ENCODE assay signal across 1 cellular context in the genomic region with DNA sequence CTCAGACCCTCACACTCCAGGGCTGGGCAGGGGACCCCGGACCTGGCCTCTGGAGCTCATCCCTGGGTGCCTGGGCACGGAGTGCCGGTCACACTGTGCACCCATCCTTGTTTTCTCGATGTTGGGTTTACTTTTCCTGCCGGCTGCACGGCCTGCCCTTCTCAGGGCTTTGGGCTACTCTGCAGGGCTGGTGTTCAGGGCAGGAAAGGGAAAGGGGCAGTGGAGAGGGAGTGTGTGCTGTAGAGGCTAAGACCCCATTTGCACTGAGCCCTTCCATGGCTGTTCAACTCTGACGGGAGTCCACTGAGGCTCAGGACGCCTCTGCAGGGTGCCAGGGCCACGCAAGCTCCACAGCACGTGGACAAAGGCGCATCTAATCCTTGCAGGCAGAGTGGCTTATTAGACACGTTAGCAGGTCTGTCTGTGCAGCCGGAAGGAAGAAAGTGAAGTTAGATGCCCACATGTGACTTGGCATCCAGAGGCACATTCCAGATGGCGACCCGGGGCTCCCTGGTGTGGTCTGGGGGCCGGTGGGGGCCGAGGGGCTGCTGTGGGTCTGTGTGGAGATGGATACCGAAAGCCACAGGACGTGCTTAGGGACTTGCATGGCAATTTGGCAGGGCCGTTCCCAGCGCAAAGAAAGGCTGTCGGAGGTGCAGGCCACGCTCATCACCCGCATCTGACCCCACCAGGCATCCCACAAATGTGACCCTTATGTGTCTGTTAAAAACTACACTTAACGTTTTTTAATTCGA.
TF ChIP-seq lines count a peak whose summit lies in the region.

No MANE protein-coding gene starts in this region.

TF ChIP-seq in GM23338, 12 proteins besides CTCF, POLR2A, EP300 and RAD21 (continued from another document):
- TF ChIP-seq, protein P1, sequence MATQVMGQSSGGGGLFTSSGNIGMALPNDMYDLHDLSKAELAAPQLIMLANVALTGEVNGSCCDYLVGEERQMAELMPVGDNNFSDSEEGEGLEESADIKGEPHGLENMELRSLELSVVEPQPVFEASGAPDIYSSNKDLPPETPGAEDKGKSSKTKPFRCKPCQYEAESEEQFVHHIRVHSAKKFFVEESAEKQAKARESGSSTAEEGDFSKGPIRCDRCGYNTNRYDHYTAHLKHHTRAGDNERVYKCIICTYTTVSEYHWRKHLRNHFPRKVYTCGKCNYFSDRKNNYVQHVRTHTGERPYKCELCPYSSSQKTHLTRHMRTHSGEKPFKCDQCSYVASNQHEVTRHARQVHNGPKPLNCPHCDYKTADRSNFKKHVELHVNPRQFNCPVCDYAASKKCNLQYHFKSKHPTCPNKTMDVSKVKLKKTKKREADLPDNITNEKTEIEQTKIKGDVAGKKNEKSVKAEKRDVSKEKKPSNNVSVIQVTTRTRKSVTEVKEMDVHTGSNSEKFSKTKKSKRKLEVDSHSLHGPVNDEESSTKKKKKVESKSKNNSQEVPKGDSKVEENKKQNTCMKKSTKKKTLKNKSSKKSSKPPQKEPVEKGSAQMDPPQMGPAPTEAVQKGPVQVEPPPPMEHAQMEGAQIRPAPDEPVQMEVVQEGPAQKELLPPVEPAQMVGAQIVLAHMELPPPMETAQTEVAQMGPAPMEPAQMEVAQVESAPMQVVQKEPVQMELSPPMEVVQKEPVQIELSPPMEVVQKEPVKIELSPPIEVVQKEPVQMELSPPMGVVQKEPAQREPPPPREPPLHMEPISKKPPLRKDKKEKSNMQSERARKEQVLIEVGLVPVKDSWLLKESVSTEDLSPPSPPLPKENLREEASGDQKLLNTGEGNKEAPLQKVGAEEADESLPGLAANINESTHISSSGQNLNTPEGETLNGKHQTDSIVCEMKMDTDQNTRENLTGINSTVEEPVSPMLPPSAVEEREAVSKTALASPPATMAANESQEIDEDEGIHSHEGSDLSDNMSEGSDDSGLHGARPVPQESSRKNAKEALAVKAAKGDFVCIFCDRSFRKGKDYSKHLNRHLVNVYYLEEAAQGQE (IDR thresholded peaks at IDR 0.05; ENCODE audit: unreplicated experiment), result no peak
- TF ChIP-seq STAT1 (IDR thresholded peaks at IDR 0.05; ENCODE audit: unreplicated experiment), result no peak
- TF ChIP-seq POLR2AphosphoS5 (IDR thresholded peaks at IDR 0.05; ENCODE audit: low read depth), result no peak
- TF ChIP-seq, protein P2, sequence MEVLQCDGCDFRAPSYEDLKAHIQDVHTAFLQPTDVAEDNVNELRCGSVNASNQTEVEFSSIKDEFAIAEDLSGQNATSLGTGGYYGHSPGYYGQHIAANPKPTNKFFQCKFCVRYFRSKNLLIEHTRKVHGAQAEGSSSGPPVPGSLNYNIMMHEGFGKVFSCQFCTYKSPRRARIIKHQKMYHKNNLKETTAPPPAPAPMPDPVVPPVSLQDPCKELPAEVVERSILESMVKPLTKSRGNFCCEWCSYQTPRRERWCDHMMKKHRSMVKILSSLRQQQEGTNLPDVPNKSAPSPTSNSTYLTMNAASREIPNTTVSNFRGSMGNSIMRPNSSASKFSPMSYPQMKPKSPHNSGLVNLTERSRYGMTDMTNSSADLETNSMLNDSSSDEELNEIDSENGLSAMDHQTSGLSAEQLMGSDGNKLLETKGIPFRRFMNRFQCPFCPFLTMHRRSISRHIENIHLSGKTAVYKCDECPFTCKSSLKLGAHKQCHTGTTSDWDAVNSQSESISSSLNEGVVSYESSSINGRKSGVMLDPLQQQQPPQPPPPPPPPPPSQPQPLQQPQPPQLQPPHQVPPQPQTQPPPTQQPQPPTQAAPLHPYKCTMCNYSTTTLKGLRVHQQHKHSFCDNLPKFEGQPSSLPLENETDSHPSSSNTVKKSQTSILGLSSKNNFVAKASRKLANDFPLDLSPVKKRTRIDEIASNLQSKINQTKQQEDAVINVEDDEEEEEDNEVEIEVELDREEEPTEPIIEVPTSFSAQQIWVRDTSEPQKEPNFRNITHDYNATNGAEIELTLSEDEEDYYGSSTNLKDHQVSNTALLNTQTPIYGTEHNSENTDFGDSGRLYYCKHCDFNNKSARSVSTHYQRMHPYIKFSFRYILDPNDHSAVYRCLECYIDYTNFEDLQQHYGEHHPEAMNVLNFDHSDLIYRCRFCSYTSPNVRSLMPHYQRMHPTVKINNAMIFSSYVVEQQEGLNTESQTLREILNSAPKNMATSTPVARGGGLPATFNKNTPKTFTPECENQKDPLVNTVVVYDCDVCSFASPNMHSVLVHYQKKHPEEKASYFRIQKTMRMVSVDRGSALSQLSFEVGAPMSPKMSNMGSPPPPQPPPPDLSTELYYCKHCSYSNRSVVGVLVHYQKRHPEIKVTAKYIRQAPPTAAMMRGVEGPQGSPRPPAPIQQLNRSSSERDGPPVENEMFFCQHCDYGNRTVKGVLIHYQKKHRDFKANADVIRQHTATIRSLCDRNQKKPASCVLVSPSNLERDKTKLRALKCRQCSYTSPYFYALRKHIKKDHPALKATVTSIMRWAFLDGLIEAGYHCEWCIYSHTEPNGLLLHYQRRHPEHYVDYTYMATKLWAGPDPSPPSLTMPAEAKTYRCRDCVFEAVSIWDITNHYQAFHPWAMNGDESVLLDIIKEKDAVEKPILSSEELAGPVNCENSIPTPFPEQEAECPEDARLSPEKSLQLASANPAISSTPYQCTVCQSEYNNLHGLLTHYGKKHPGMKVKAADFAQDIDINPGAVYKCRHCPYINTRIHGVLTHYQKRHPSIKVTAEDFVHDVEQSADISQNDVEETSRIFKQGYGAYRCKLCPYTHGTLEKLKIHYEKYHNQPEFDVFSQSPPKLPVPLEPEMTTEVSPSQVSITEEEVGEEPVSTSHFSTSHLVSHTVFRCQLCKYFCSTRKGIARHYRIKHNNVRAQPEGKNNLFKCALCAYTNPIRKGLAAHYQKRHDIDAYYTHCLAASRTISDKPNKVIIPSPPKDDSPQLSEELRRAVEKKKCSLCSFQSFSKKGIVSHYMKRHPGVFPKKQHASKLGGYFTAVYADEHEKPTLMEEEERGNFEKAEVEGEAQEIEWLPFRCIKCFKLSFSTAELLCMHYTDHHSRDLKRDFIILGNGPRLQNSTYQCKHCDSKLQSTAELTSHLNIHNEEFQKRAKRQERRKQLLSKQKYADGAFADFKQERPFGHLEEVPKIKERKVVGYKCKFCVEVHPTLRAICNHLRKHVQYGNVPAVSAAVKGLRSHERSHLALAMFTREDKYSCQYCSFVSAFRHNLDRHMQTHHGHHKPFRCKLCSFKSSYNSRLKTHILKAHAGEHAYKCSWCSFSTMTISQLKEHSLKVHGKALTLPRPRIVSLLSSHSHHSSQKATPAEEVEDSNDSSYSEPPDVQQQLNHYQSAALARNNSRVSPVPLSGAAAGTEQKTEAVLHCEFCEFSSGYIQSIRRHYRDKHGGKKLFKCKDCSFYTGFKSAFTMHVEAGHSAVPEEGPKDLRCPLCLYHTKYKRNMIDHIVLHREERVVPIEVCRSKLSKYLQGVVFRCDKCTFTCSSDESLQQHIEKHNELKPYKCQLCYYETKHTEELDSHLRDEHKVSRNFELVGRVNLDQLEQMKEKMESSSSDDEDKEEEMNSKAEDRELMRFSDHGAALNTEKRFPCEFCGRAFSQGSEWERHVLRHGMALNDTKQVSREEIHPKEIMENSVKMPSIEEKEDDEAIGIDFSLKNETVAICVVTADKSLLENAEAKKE (CRISPR knock-in tag; IDR thresholded peaks at IDR 0.05), result no peak
